ENCODE assay signal across 24 cellular contexts in genomic region chrX:104411800-104412199, GRCh38.
"Had no signal": no experiment of that assay in that cellular context is flagged by ENCODE, and none has a peak within 500 bp of the region (broad histone marks: within the 10 kb centered on the region; RNA-seq: fewer than 3 reads in every experiment).

No MANE protein-coding gene starts in this region.

- H3K4me1 ChIP-seq: parathyroid adenoma, psoas muscle, right lobe of liver, sigmoid colon, stomach, tibial artery, transverse colon had no signal

- DNase-seq: naive B cell; naive thymus-derived CD8-positive, alpha-beta T cell; nephron progenitor cell; ovary; posterior cingulate gyrus; psoas muscle; right cardiac atrium; right lobe of liver; sigmoid colon; small intestine; stimulated activated CD4-positive, alpha-beta T cell treated with anti-CD3 and anti-CD28 coated beads, Interleukin-15, amount 100 ng/mL, for 24 hours; stimulated activated CD4-positive, alpha-beta T cell treated with anti-CD3 and anti-CD28 coated beads, Interleukin-2, amount 100 ng/mL, for 24 hours; stimulated activated CD4-positive, alpha-beta T cell treated with anti-CD3 and anti-CD28 coated beads, Interleukin-2, amount 100 ng/mL, for 48 hours; stimulated activated CD4-positive, alpha-beta T cell treated with anti-CD3 and anti-CD28 coated beads, Interleukin-4, amount 100 ng/mL, for 24 hours; stimulated activated naive B cell treated with anti-CD40 and anti-IgM and Interleukin-4, amounts not matched to agents 10 μg/mL and 1 μg/mL and 100 μg/mL, for 72 hours; stimulated activated naive CD4-positive, alpha-beta T cell treated with Interleukin-2 at 50 U/mL for 16 hours; stomach; tibial artery; transverse colon had no signal

- H3K79me2 ChIP-seq: parathyroid adenoma had no signal

- H3K36me3 ChIP-seq: neutrophil, ovary, right lobe of liver, sigmoid colon, stomach, thoracic aorta, tibial artery, transverse colon had no signal

- H3K27me3 ChIP-seq: neutrophil, ovary, right lobe of liver, sigmoid colon, tibial artery, transverse colon had no signal

- ATAC-seq: naive thymus-derived CD8-positive, alpha-beta T cell; natural killer cell treated with Interleukin-12 subunit alpha and Interleukin-12 subunit beta and Interleukin-15 and Interleukin-18, amount 100 ng/mL, for 72 hours; psoas muscle; right cardiac atrium; right lobe of liver; stimulated activated effector memory CD8-positive, alpha-beta T cell treated with anti-CD3 and anti-CD28 coated beads, Interleukin-12 subunit alpha, Interleukin-12 subunit beta, amount 100 ng/mL, for 72 hours; stimulated activated naive B cell treated with anti-CD40 and anti-IgM and Interleukin-4, amounts not matched to agents 10 μg/mL and 1 μg/mL and 100 μg/mL, for 72 hours had no signal

- H3K4me3 ChIP-seq: ovary, psoas muscle, right lobe of liver, sigmoid colon, stomach, thoracic aorta, tibial artery, transverse colon had no signal

- H3K9me3 ChIP-seq: neutrophil, ovary, psoas muscle, right lobe of liver, sigmoid colon, thoracic aorta, transverse colon had no signal

- H3K27ac ChIP-seq: neutrophil, ovary, parathyroid adenoma, psoas muscle, right lobe of liver, sigmoid colon, stomach, thoracic aorta, tibial artery, transverse colon had no signal

- H2AFZ ChIP-seq: parathyroid adenoma had no signal
